ENCODE assay signal across 8 cellular contexts in the genomic region with DNA sequence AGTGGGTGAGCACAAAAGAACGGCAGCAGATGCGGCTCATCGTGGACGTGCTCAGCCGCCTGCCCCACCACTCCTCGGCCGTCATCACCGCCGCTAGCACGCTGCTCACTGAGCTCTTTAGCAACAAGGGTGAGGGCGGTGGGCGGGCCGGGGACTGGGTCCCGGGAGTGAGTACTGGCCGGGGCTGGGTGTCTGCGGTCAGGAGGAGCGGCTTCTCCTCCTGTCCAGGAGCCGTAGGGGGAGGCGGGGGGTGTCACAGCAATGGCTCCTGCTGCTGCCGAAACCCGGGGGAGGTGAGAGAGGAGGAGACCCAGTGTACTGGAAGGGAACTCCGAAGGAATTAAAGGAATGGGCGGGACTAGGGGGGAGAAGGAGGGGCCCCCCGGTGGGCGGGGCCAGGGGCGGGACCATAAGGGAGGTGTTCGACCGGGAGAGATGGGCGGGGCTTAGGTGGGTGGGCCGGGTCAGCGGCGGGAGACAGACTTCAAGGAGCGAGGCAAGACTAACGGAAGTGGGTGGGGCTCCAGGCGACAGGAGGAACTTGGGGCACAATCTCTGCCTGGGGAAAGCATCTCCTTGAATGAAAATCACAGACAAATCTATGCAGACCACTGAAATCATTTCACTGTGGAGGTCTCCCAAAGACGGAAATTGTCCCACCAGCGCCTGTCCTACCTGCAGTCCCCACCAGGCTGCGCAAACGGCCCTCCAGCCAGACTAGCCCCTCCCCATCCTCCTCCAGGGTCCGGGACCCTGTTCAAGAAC. TPM values are rescaled to one million over a fixed set of nuclear protein-coding genes. Genes with fewer than 3 reads are reported as not detected.
DNase-seq lines count a peak whose midpoint lies in the region; ATAC-seq and TF ChIP-seq lines count a peak whose summit lies in the region.

No MANE protein-coding gene starts in this region.

- no peak for TF ChIP-seq POLR2A in erythroblast (IDR thresholded peaks at IDR 0.05; ENCODE audit: low read length)

- CTCF ChIA-PET in BJ (lab: Yijun Ruan, JAX), result interaction anchor here (0.6 to 1.7 kb wide), 8 partner anchors 11 to 393 kb away, joined by 3 to 5 read pairs (median 4); no protein-coding TSS in a partner anchor

- H3K4me3 ChIP-seq in BJ (ENCODE audit: low read depth, low read length), result peak overlapping the region; percentile 65
- peak overlapping the region; percentile 50 for H3K4me3 ChIP-seq in mucosa of stomach (ENCODE audit: low read length)

- H3K27ac Mint-ChIP-seq in IgD-negative memory B cell, result peak overlapping the region in 2 of 3 donors; percentile 90 to 95

- ATAC-seq in GM19395 (IDR thresholded peaks at IDR 0.05; ENCODE audit: unreplicated experiment), result peak; percentile 72

- H3K4me1 Mint-ChIP-seq in IgD-negative memory B cell, result peaks cover 4 to 13% (median 10%) of the 10 kb centered on the region in 3 donors

- peaks cover 7% of the 10 kb centered on the region for H3K36me3 Mint-ChIP-seq in IgD-negative memory B cell

- H3K36me3 ChIP-seq in BJ (ENCODE audit: control insufficient read depth, insufficient read depth, low read length) (peaks cover 2% of the 10 kb centered on the region; the same call in 1 of the 2 replicates), mucosa of stomach (ENCODE audit: control insufficient read depth, insufficient read depth, low read length) (no peaks in the 10 kb centered on the region)

- H3K9ac ChIP-seq in mucosa of stomach (ENCODE audit: low read length), result peak overlapping the region; percentile 50

- H3K4me3 Mint-ChIP-seq in IgD-negative memory B cell, result peak overlapping the region; percentile 87 to 98 (median 96)

- H3K4me1 ChIP-seq in mucosa of stomach (ENCODE audit: control insufficient read depth, insufficient read depth, low read length), result peaks cover 39% of the 10 kb centered on the region

- H3K27me3 ChIP-seq in BJ (ENCODE audit: control insufficient read depth, insufficient read depth, low read length), result 0 out of 2 replicates have a peak, but pooled peaks cover 1% of the 10 kb centered on the region
- H3K27me3 ChIP-seq in mucosa of stomach (ENCODE audit: control insufficient read depth, insufficient read depth, low read length), result peaks cover 31% of the 10 kb centered on the region

- peaks cover 0 to 4% (median 0%) of the 10 kb centered on the region in 3 donors for H3K9me3 Mint-ChIP-seq in IgD-negative memory B cell

- peak; percentile 72 for TF ChIP-seq CTCF in BJ (IDR thresholded peaks at IDR 0.05; ENCODE audit: insufficient read depth, low read depth, low read length)

- peak; percentile 79 for DNase-seq in BJ (ENCODE audit: low read depth)
- DNase-seq in OCI-M1 (lab: John Stamatoyannopoulos, UW), result peak; percentile 99
- DNase-seq in activated T-cell treated with anti-CD3 and anti-CD28 coated beads for 24 hours (ENCODE audit: low read depth), result peak; percentile 97
- peak; percentile 91 to 94 for DNase-seq in erythroblast (lab: John Stamatoyannopoulos, UW)
- DNase-seq in stimulated activated CD8-positive, alpha-beta memory T cell treated with anti-CD3 and anti-CD28 coated beads, Interleukin-4, amount 100 ng/mL, for 24 hours (ENCODE audit: low read depth), result peak; percentile 97

- H3K9me3 ChIP-seq in mucosa of stomach (ENCODE audit: control insufficient read depth, low read length), result no peaks in the 10 kb centered on the region

- POLR2A ChIA-PET in BJ (lab: Charles Lee), result interaction anchor here (0.6 kb wide), 5 partner anchors 8 to 114 kb away, joined by 3 to 18 read pairs (median 5); partner anchors contain the start of gene TMEM101

- peaks cover 20% of the 10 kb centered on the region for H3K27me3 Mint-ChIP-seq in IgD-negative memory B cell

RNA-seq across cellular contexts. Expression of gene NAGS, which starts 2.3 kb away (rescaled TPM):
- polyA plus RNA-seq in BJ (2011; rRNA removed), result 1.1 and 1.6 TPM in 2 replicates
- polyA minus RNA-seq in BJ (2011; rRNA and poly(A)+ RNA removed), result 0.46 and 0.81 TPM in 2 replicates
- 0.64 TPM for polyA plus RNA-seq in IgD-negative memory B cell

RNA-seq across cellular contexts. Expression of gene TMEM101, which starts 8.0 kb away (rescaled TPM):
- polyA plus RNA-seq in BJ (2011; rRNA removed) (28.2 and 47.9 TPM in 2 replicates), IgD-negative memory B cell (24.6 TPM)
- polyA minus RNA-seq in BJ (2011; rRNA and poly(A)+ RNA removed), result 24.7 and 35.0 TPM in 2 replicates

RNA-seq across cellular contexts. Expression of gene PYY, which starts 53.0 kb away (rescaled TPM):
- polyA plus RNA-seq in BJ (2011; rRNA removed), result not detected in 2 replicates
- polyA minus RNA-seq in BJ (2011; rRNA and poly(A)+ RNA removed), result not detected in 2 replicates
- not detected for polyA plus RNA-seq in IgD-negative memory B cell

RNA-seq across cellular contexts. Expression of gene LSM12, which starts 59.7 kb away (rescaled TPM):
- polyA plus RNA-seq in BJ (2011; rRNA removed) (36.3 and 51.7 TPM in 2 replicates), IgD-negative memory B cell (73.4 TPM)
- 46.3 and 68.5 TPM in 2 replicates for polyA minus RNA-seq in BJ (2011; rRNA and poly(A)+ RNA removed)

Comparison
In these comparisons a context has a peak if more than half of its experiments do, and no peak if none do; other contexts are left out.
1. Peak in every context shown above with its lines: DNase-seq, ATAC-seq and H3K4me3 ChIP-seq.